ENCODE assay signal across 1 cellular context in the genomic region with DNA sequence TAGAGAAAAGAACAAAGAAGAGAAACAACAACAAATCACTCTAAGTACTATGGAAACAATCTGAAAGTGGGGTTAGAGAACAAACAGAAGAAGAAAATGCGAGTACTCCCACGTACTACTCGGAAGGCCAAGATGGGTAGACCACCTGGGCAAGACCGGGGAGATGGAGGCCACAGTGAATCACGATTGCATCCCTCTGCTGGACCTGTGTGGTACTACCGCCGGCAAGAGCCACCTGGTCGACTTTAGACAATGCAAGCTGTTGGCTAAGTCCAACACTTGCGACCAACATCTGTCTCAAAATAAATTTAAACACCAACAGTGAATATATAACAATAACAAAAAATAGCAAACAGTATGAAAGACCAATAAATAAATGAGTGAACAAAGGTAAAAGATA.
TF ChIP-seq lines count a peak whose summit lies in the region.

No MANE protein-coding gene starts in this region.

TF ChIP-seq in HEK293T, 16 proteins besides CTCF, POLR2A, EP300 and RAD21 (continued from another document):
- TF ChIP-seq ELF4 (IDR thresholded peaks at IDR 0.05): no peak
- TF ChIP-seq CTBP1 (IDR thresholded peaks at IDR 0.05; ENCODE audit: borderline replicate concordance): no peak
- no peak for TF ChIP-seq SP1 (IDR thresholded peaks at IDR 0.05)
- TF ChIP-seq ZNF384 (IDR thresholded peaks at IDR 0.05): no peak
- TF ChIP-seq FOXM1 (IDR thresholded peaks at IDR 0.05; ENCODE audit: borderline replicate concordance): no peak
- no peak for TF ChIP-seq LEF1 (IDR thresholded peaks at IDR 0.05; ENCODE audit: borderline replicate concordance)
